16 cellular contexts compared by ENCODE assay signal in the genomic region with DNA sequence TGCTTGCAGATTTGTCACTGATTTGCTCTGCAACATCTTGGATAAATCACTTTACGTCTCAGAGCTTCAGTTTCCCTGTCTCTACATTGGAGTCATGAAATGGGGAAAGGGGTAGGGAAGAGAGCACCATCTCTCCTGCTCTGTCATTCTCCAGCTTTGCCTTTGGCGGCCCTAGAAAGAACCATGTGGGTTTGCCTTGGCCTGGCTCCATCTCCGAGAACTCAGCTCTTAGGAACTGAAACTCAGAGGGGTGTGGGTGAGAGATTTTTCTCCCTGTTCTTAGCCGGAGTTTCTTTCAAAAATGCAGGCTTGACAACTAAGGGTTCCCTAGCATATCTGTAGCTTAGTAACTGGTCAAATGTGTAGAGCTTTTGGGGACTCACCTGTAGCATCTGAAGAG.
"Had no signal": no experiment of that assay in that cellular context is flagged by ENCODE, and none has a peak within 500 bp of the region (broad histone marks: within the 10 kb centered on the region; RNA-seq: fewer than 3 reads in every experiment).

No MANE protein-coding gene starts in this region.

- H3K4me3 Mint-ChIP-seq: activated B cell treated with CpG ODN at 0.5 μM for 24 hours; activated CD4-positive, alpha-beta T cell treated with anti-CD3 and anti-CD28 coated beads for 36 hours; brain; endodermal cell; stimulated activated naive CD8-positive, alpha-beta T cell treated with anti-CD3 and anti-CD28 coated beads, Interleukin-15, Interleukin-2, amounts not matched to agents 100 ng/mL and 50 ng/mL, for 24 hours had no signal

- ATAC-seq: activated CD4-positive, alpha-beta T cell treated with anti-CD3 and anti-CD28 coated beads for 36 hours; gastrocnemius medialis; lower lobe of right lung; naive thymus-derived CD8-positive, alpha-beta T cell had no signal

- DNase-seq: activated B cell treated with CpG ODN at 0.5 μM for 24 hours; activated CD4-positive, alpha-beta T cell treated with anti-CD3 and anti-CD28 coated beads for 36 hours; activated CD4-positive, alpha-beta T cell treated with anti-CD3 and anti-CD28 coated beads, Interleukin-2, amount 50 U/mL, for 48 hours; activated naive CD4-positive, alpha-beta T cell treated with Interleukin-2 at 50 U/mL for 16 hours; activated T-cell treated with anti-CD3 and anti-CD28 coated beads, Interleukin-2, amount 50 U/mL, for 48 hours; endodermal cell; esophagus squamous epithelium; gastrocnemius medialis; left cardiac atrium; lower lobe of right lung; naive thymus-derived CD8-positive, alpha-beta T cell; stimulated activated CD4-positive, alpha-beta T cell treated with anti-CD3 and anti-CD28 coated beads, Interleukin-4, amount 100 ng/mL, for 24 hours; T-helper 9 cell; tibial artery had no signal

- H3K27me3 Mint-ChIP-seq: activated B cell treated with CpG ODN at 0.5 μM for 24 hours; activated CD4-positive, alpha-beta T cell treated with anti-CD3 and anti-CD28 coated beads for 36 hours; brain; naive thymus-derived CD8-positive, alpha-beta T cell; stimulated activated naive CD8-positive, alpha-beta T cell treated with anti-CD3 and anti-CD28 coated beads, Interleukin-15, Interleukin-2, amounts not matched to agents 100 ng/mL and 50 ng/mL, for 24 hours had no signal

- H3K9me3 Mint-ChIP-seq: brain; endodermal cell; naive thymus-derived CD8-positive, alpha-beta T cell; stimulated activated naive CD8-positive, alpha-beta T cell treated with anti-CD3 and anti-CD28 coated beads, Interleukin-15, Interleukin-2, amounts not matched to agents 100 ng/mL and 50 ng/mL, for 24 hours had no signal

- H3K27ac Mint-ChIP-seq: activated B cell treated with CpG ODN at 0.5 μM for 24 hours; activated CD4-positive, alpha-beta T cell treated with anti-CD3 and anti-CD28 coated beads for 36 hours; brain; endodermal cell; stimulated activated naive CD8-positive, alpha-beta T cell treated with anti-CD3 and anti-CD28 coated beads, Interleukin-15, Interleukin-2, amounts not matched to agents 100 ng/mL and 50 ng/mL, for 24 hours had no signal
